ENCODE assay signal across 8 cellular contexts in genomic region chr10:110209399-110209925, GRCh38. TPM values are rescaled to one million over a fixed set of nuclear protein-coding genes. Genes with fewer than 3 reads are reported as not detected.
DNase-seq lines count a peak whose midpoint lies in the region; ATAC-seq and TF ChIP-seq lines count a peak whose summit lies in the region.

No MANE protein-coding gene starts in this region.

- H3K27ac ChIP-seq in brain microvascular endothelial cell (peak overlapping the region; percentile 56), iPS-18a (ENCODE audit: low read length) (no peak overlapping the region), sigmoid colon (peak overlapping the region; percentile 94 to 100 (median 98))

- H3K4me3 ChIP-seq in brain microvascular endothelial cell (ENCODE audit: low read depth, low read length) (peak overlapping the region; percentile 72), iPS-18a (ENCODE audit: low read length) (peak overlapping the region; percentile 80), sigmoid colon (peak overlapping the region; percentile 62 to 92 (median 76))

- in situ Hi-C loops in brain microvascular endothelial cell (cut with HindIII; ENCODE audit: low pct_ligation_motif_present, low sequenced_read_pairs): no loop called here

- no peak overlapping the region for H3K9ac ChIP-seq in iPS-18a (ENCODE audit: low read length)

- no peak for TF ChIP-seq CTCF in brain microvascular endothelial cell (IDR thresholded peaks at IDR 0.05; ENCODE audit: low read depth, low read length, missing control alignments)
- peak in 1 of 4 experiments; percentile 13 for TF ChIP-seq CTCF in sigmoid colon (IDR thresholded peaks at IDR 0.05)

- H3K4me1 ChIP-seq in iPS-18a (ENCODE audit: control insufficient read depth, low read depth, low read length) (peaks cover 20% of the 10 kb centered on the region), sigmoid colon (peaks cover 0 to 32% (median 28%) of the 10 kb centered on the region in 4 donors)

- ATAC-seq in HG03135 (IDR thresholded peaks at IDR 0.05; ENCODE audit: unreplicated experiment): no peak

- H3K27me3 ChIP-seq in brain microvascular endothelial cell (replicated peaks) (no peaks in the 10 kb centered on the region), iPS-18a (ENCODE audit: control insufficient read depth, insufficient read depth, low read length) (peaks cover 89% of the 10 kb centered on the region), sigmoid colon (no peaks in the 10 kb centered on the region)

- H3K36me3 ChIP-seq in brain microvascular endothelial cell (replicated peaks) (no peaks in the 10 kb centered on the region), iPS-18a (ENCODE audit: control insufficient read depth, low read depth, low read length) (no peaks in the 10 kb centered on the region), sigmoid colon (no peaks in the 10 kb centered on the region)

- peak; percentile 41 for DNase-seq in CD1c-positive myeloid dendritic cell (ENCODE audit: extremely low spot score)
- peak in 53 of 76 experiments; percentile 3 to 71 (median 48) for DNase-seq in HUDEP-2 (lab: John Stamatoyannopoulos, UW; ENCODE audit: unreplicated experiment in 76 of 76)
- peak; percentile 57 to 73 (median 67) for DNase-seq in T-helper 1 cell
- DNase-seq in brain microvascular endothelial cell: peak; percentile 69
- DNase-seq in sigmoid colon: peak; percentile 89
- DNase-seq in NOMO-1 treated with DMSO at 0.1 percent for 48 hours (lab: John Stamatoyannopoulos, UW; ENCODE audit: unreplicated experiment): no peak

- H3K9me3 ChIP-seq in iPS-18a (ENCODE audit: control insufficient read depth, low read depth, low read length) (no peaks in the 10 kb centered on the region), sigmoid colon (no peaks in the 10 kb centered on the region)

- TF ChIP-seq POLR2A in sigmoid colon (IDR thresholded peaks at IDR 0.05): peak in 1 of 2 donors; percentile 29

- intact Hi-C loops in sigmoid colon (cut with DNase I): loop anchor here (1.0 to 5.0 kb wide), 3 partner anchors 17 to 202 kb away; partner anchors contain the start of gene ADD3

- 0 to 1% methylated on average over 24 of the region's 24 CpGs for WGBS in sigmoid colon, 2 donors

- no peak for TF ChIP-seq EP300 in sigmoid colon (IDR thresholded peaks at IDR 0.05)

RNA-seq across cellular contexts. Expression of gene MXI1, which starts 2.1 kb away (rescaled TPM):
- total RNA-seq in sigmoid colon: 100 to 1,000 TPM in 3 of 4 donors, 10 to 100 TPM in 1; 92.0 to 148 (median 107) TPM
- polyA plus RNA-seq in sigmoid colon: 10 to 100 TPM; 52.2 to 84.7 (median 84.2) TPM
